10 cellular contexts compared by ENCODE assay signal in genomic region chr2:211093743-211094303, GRCh38.
DNase-seq lines count a peak whose midpoint lies in the region; ATAC-seq, FAIRE-seq and TF ChIP-seq lines count a peak whose summit lies in the region.
"Had no signal": no experiment of that assay in that cellular context is flagged by ENCODE, and none has a peak within 500 bp of the region (broad histone marks: within the 10 kb centered on the region; RNA-seq: fewer than 3 reads in every experiment).

No MANE protein-coding gene starts in this region.

- H3K36me3 ChIP-seq in OCI-LY7 (ENCODE audit: insufficient read depth, low read length) (no peaks in the 10 kb centered on the region), keratinocyte (ENCODE audit: control insufficient read depth in 2 of 2, extremely low read depth in 1 of 2, insufficient read depth in 2 of 2, low read length in 2 of 2) (no peaks in the 10 kb centered on the region)

- dilution Hi-C loops in keratinocyte (cut with MboI; ENCODE audit: extremely low pct_ligation_motif_present, low sequenced_read_pairs), result no loop called here

- peak; percentile 24 for TF ChIP-seq CTCF in GM10266 (IDR thresholded peaks at IDR 0.05; ENCODE audit: control insufficient read depth, insufficient read depth, low read depth, missing control alignments)
- TF ChIP-seq CTCF in OCI-LY7 (conservative IDR thresholded peaks at IDR 0.05; ENCODE audit: low read length), result peak; percentile 78
- peak in 2 of 3 experiments; percentile 42 to 56 for TF ChIP-seq CTCF in keratinocyte (optimal IDR thresholded peaks at IDR 0.05 in 1 of 3, IDR thresholded peaks at IDR 0.05 in 1 of 3, conservative IDR thresholded peaks at IDR 0.05 in 1 of 3; ENCODE audit: extremely low read depth in 1 of 3, insufficient read depth in 2 of 3, low read length in 3 of 3)

- no peaks in the 10 kb centered on the region for H3K36me3 Mint-ChIP-seq in activated CD8-positive, alpha-beta T cell treated with anti-CD3 and anti-CD28 coated beads, Interleukin-2, amount 10 ng/mL, durations not matched to agents 7 days and 5 days (ENCODE audit: low read depth)
- H3K36me3 Mint-ChIP-seq in T-helper 2 cell treated with Interferon-gamma antibody and Interleukin-4, amounts not matched to agents 5 μg/mL and 100 μg/mL, for 36 hours (ENCODE audit: low read depth), result no peaks in the 10 kb centered on the region

- H3K9me3 ChIP-seq in OCI-LY7 (ENCODE audit: low read length), result no peaks in the 10 kb centered on the region
- H3K9me3 ChIP-seq in keratinocyte (ENCODE audit: control insufficient read depth, low read depth, low read length), result no peaks in the 10 kb centered on the region

- peak; percentile 69 for ATAC-seq in GM21619 (IDR thresholded peaks at IDR 0.05; ENCODE audit: unreplicated experiment)
- ATAC-seq in activated CD8-positive, alpha-beta T cell treated with anti-CD3 and anti-CD28 coated beads, Interleukin-2, amount 10 ng/mL, durations not matched to agents 7 days and 5 days, result no peak
- no peak for ATAC-seq in Right ventricle myocardium superior (ENCODE audit: poor library complexity)

- H3K9ac ChIP-seq in keratinocyte (ENCODE audit: control insufficient read depth, extremely low read depth, insufficient read depth, low read length), result no peak overlapping the region

- POLR2A ChIA-PET in OCI-LY7 (lab: Charles Lee), result interaction anchor here (0.6 kb wide), 1 partner anchor 62 kb away, joined by 6 read pairs; no protein-coding TSS in a partner anchor
- POLR2A ChIA-PET in activated CD8-positive, alpha-beta T cell treated with anti-CD3 and anti-CD28 coated beads, Interleukin-2, amount 10 ng/mL, durations not matched to agents 7 days and 5 days (lab: Charles Lee), result no interaction called here

- H3K27me3 ChIP-seq in keratinocyte (ENCODE audit: control insufficient read depth, extremely low read depth, insufficient read depth, low read length), result no peaks in the 10 kb centered on the region

- H4K20me1 ChIP-seq in OCI-LY7 (ENCODE audit: insufficient read depth, low read length), result no peaks in the 10 kb centered on the region
- H4K20me1 ChIP-seq in keratinocyte (ENCODE audit: control insufficient read depth, extremely low read depth, insufficient read depth, low read length), result no peaks in the 10 kb centered on the region

- no peaks in the 10 kb centered on the region for H3K4me1 Mint-ChIP-seq in activated CD8-positive, alpha-beta T cell treated with anti-CD3 and anti-CD28 coated beads, Interleukin-2, amount 10 ng/mL, durations not matched to agents 7 days and 5 days (ENCODE audit: low read depth)
- no peaks in the 10 kb centered on the region for H3K4me1 Mint-ChIP-seq in T-helper 2 cell treated with Interferon-gamma antibody and Interleukin-4, amounts not matched to agents 5 μg/mL and 100 μg/mL, for 36 hours (ENCODE audit: low read depth)
- H3K4me1 Mint-ChIP-seq: activated CD4-positive, alpha-beta T cell treated with anti-CD3 and anti-CD28 coated beads, Interleukin-2, amount 10 ng/mL, durations not matched to agents 24 days and 14 days had no signal

- H3K79me2 ChIP-seq in OCI-LY7 (ENCODE audit: insufficient read depth, low read depth, low read length), result no peaks in the 10 kb centered on the region
- H3K79me2 ChIP-seq in keratinocyte (ENCODE audit: control insufficient read depth, insufficient read depth, low read length), result no peaks in the 10 kb centered on the region

- no peaks in the 10 kb centered on the region for H3K9me3 Mint-ChIP-seq in activated CD8-positive, alpha-beta T cell treated with anti-CD3 and anti-CD28 coated beads, Interleukin-2, amount 10 ng/mL, durations not matched to agents 7 days and 5 days (ENCODE audit: insufficient read depth)
- H3K9me3 Mint-ChIP-seq in T-helper 2 cell treated with Interferon-gamma antibody and Interleukin-4, amounts not matched to agents 5 μg/mL and 100 μg/mL, for 36 hours, result peaks cover 4% of the 10 kb centered on the region
- H3K9me3 Mint-ChIP-seq: activated CD4-positive, alpha-beta T cell treated with anti-CD3 and anti-CD28 coated beads, Interleukin-2, amount 10 ng/mL, durations not matched to agents 24 days and 14 days had no signal

- no peak overlapping the region for H3K4me3 ChIP-seq in OCI-LY7 (ENCODE audit: low read depth, low read length, poor library complexity, severe bottlenecking)
- H3K4me3 ChIP-seq in keratinocyte (ENCODE audit: control insufficient read depth in 2 of 3, extremely low read depth in 1 of 3, insufficient read depth in 2 of 3, low read depth in 1 of 3, low read length in 3 of 3), result no peak overlapping the region

- H3K4me1 ChIP-seq in OCI-LY7 (ENCODE audit: insufficient read depth, low read length, poor library complexity, severe bottlenecking) (no peaks in the 10 kb centered on the region), keratinocyte (ENCODE audit: control insufficient read depth, extremely low read depth, insufficient read depth, low read length) (no peaks in the 10 kb centered on the region)

- no peak overlapping the region for H3K27ac Mint-ChIP-seq in activated CD8-positive, alpha-beta T cell treated with anti-CD3 and anti-CD28 coated beads, Interleukin-2, amount 10 ng/mL, durations not matched to agents 7 days and 5 days
- no peak overlapping the region for H3K27ac Mint-ChIP-seq in T-helper 2 cell treated with Interferon-gamma antibody and Interleukin-4, amounts not matched to agents 5 μg/mL and 100 μg/mL, for 36 hours
- H3K27ac Mint-ChIP-seq: activated CD4-positive, alpha-beta T cell treated with anti-CD3 and anti-CD28 coated beads, Interleukin-2, amount 10 ng/mL, durations not matched to agents 24 days and 14 days had no signal

- no peak for FAIRE-seq in keratinocyte (lab: Jason Lieb, UNC)

- no peaks in the 10 kb centered on the region for H3K27me3 Mint-ChIP-seq in activated CD8-positive, alpha-beta T cell treated with anti-CD3 and anti-CD28 coated beads, Interleukin-2, amount 10 ng/mL, durations not matched to agents 7 days and 5 days (ENCODE audit: low read depth)
- no peaks in the 10 kb centered on the region for H3K27me3 Mint-ChIP-seq in T-helper 2 cell treated with Interferon-gamma antibody and Interleukin-4, amounts not matched to agents 5 μg/mL and 100 μg/mL, for 36 hours (ENCODE audit: low read depth)
- H3K27me3 Mint-ChIP-seq: activated CD4-positive, alpha-beta T cell treated with anti-CD3 and anti-CD28 coated beads, Interleukin-2, amount 10 ng/mL, durations not matched to agents 24 days and 14 days had no signal

- DNase-seq in GM10266 (ENCODE audit: extremely low spot score), result no peak
- DNase-seq in OCI-LY7 (ENCODE audit: low spot score), result peak; percentile 16
- no peak for DNase-seq in keratinocyte (ENCODE audit: low read depth, low spot score)
- no peak for DNase-seq in cerebellum (ENCODE audit: low spot score)
- no peak for DNase-seq in activated CD8-positive, alpha-beta T cell treated with anti-CD3 and anti-CD28 coated beads, Interleukin-2, amount 10 ng/mL, durations not matched to agents 7 days and 5 days
- DNase-seq in T-helper 2 cell treated with Interferon-gamma antibody and Interleukin-4, amounts not matched to agents 5 μg/mL and 100 μg/mL, for 36 hours (ENCODE audit: low spot score), result no peak
- no peak for DNase-seq in Right ventricle myocardium superior
- DNase-seq: activated CD4-positive, alpha-beta T cell treated with anti-CD3 and anti-CD28 coated beads, Interleukin-2, amount 10 ng/mL, durations not matched to agents 24 days and 14 days; NCI-H1048 had no signal

- H3K27ac ChIP-seq in OCI-LY7 (ENCODE audit: low read depth, low read length, poor library complexity, severe bottlenecking) (no peak overlapping the region), keratinocyte (ENCODE audit: control insufficient read depth, insufficient read depth, low read length) (no peak overlapping the region)

- H3K4me2 ChIP-seq in OCI-LY7 (ENCODE audit: low read length) (no peak overlapping the region), keratinocyte (ENCODE audit: control insufficient read depth, extremely low read depth, insufficient read depth, low read depth, low read length) (no peak overlapping the region)

- H2AFZ ChIP-seq in OCI-LY7 (ENCODE audit: low read length) (no peak overlapping the region), keratinocyte (ENCODE audit: control insufficient read depth, low read length) (no peak overlapping the region)

- no peaks in the 10 kb centered on the region for H3K9me1 ChIP-seq in keratinocyte (ENCODE audit: control insufficient read depth, extremely low read depth, insufficient read depth, low read length)

- H3K9me2 ChIP-seq in OCI-LY7 (ENCODE audit: insufficient read depth, low read length), result no peaks in the 10 kb centered on the region

- no TSS peak for BruUV-seq in OCI-LY7 (replicated peaks; lab: Mats Ljungman, UMichigan)

- CTCF ChIA-PET in OCI-LY7 (lab: Charles Lee; ENCODE audit: unreplicated experiment), result no interaction called here
- CTCF ChIA-PET in activated CD8-positive, alpha-beta T cell treated with anti-CD3 and anti-CD28 coated beads, Interleukin-2, amount 10 ng/mL, durations not matched to agents 7 days and 5 days (lab: Charles Lee), result interaction anchor here (0.6 to 0.8 kb wide), 2 partner anchors 8 to 1328 kb away, joined by 3 read pairs; no protein-coding TSS in a partner anchor

- no peak overlapping the region for H3K4me3 Mint-ChIP-seq in activated CD8-positive, alpha-beta T cell treated with anti-CD3 and anti-CD28 coated beads, Interleukin-2, amount 10 ng/mL, durations not matched to agents 7 days and 5 days
- H3K4me3 Mint-ChIP-seq in T-helper 2 cell treated with Interferon-gamma antibody and Interleukin-4, amounts not matched to agents 5 μg/mL and 100 μg/mL, for 36 hours, result no peak overlapping the region
- H3K4me3 Mint-ChIP-seq: activated CD4-positive, alpha-beta T cell treated with anti-CD3 and anti-CD28 coated beads, Interleukin-2, amount 10 ng/mL, durations not matched to agents 24 days and 14 days had no signal

- intact Hi-C loops in OCI-LY7 (cut with micrococcal nuclease; ENCODE audit: unreplicated experiment), result no loop called here
- intact Hi-C loops in Right ventricle myocardium superior (cut with DNase I), result no loop called here

Comparison
In these comparisons a context has a peak if more than half of its experiments do, and no peak if none do; other contexts are left out.
1. CTCF ChIP-seq: peak in every context shown above with its lines; median percentile 78 in OCI-LY7; 49 in keratinocyte; 24 in GM10266.